24 cellular contexts compared by ENCODE assay signal in the genomic region with DNA sequence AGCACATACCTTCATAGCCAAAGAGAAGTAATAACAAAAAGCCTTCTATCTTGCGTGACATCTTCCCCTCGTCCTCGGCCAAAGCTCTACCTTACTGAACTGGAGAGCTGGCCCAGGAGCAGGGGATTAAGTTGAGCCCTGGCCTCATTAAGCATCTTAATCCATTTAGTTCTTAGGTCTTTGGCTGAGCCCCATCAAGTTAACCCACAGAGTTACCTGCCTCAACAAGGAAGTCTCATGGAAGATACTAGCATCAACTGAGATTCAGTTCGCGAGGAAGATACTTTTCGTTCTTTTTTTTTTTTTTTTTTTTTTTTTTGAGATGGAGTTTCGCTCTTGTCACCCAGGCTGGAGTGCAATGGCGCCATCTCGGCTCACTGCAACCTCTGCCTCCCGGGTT. TPM values are rescaled to one million over a fixed set of nuclear protein-coding genes. Genes with fewer than 3 reads are reported as not detected.
DNase-seq lines count a peak whose midpoint lies in the region; ATAC-seq, FAIRE-seq and TF ChIP-seq lines count a peak whose summit lies in the region.
"Had no signal": no experiment of that assay in that cellular context is flagged by ENCODE, and none has a peak within 500 bp of the region (broad histone marks: within the 10 kb centered on the region; RNA-seq: fewer than 3 reads in every experiment).

A gene (minus strand): TSS at position 101 of the 400 bp plus-strand sequence. CDS start 40 bp downstream, at position 61.

- H3K9ac ChIP-seq in HepG2 (ENCODE audit: insufficient read depth, low read depth, low read length), result 0 out of 2 replicates have a peak within 1 kb of the TSS, but pooled peaks have one; percentile 22
- no peak within 1 kb of the TSS for H3K9ac ChIP-seq in mesendoderm (ENCODE audit: low read length)
- H3K9ac ChIP-seq: KMS-11 had no signal

- no peak within 1 kb of the TSS for H3K18ac ChIP-seq in mesendoderm (ENCODE audit: low read length)

- H3K79me2 ChIP-seq in HepG2 (ENCODE audit: insufficient read depth, low read length) (no peaks in the 10 kb centered on the region), mesendoderm (ENCODE audit: control insufficient read depth, insufficient read depth, low read length) (no peaks in the 10 kb centered on the region)

- no peaks in the 10 kb centered on the region for H3K79me1 ChIP-seq in mesendoderm (ENCODE audit: low read length)

- peaks cover 3% of the 10 kb centered on the region for H3K36me3 Mint-ChIP-seq in activated B cell treated with CpG ODN at 0.5 μM for 24 hours (ENCODE audit: low read depth)
- H3K36me3 Mint-ChIP-seq in nephron (ENCODE audit: low read depth), result no peaks in the 10 kb centered on the region
- H3K36me3 Mint-ChIP-seq in naive thymus-derived CD4-positive, alpha-beta T cell, result no peaks in the 10 kb centered on the region

- H2AK5ac ChIP-seq in mesendoderm (ENCODE audit: low read length), result no peak within 1 kb of the TSS

- POLR2A ChIA-PET in HepG2 (lab: Yijun Ruan, JAX), result interaction anchor here (0.9 kb wide), 1 partner anchor 41 kb away, joined by 3 read pairs; no protein-coding TSS in a partner anchor
- POLR2A ChIA-PET in activated B cell treated with CpG ODN at 0.5 μM for 24 hours (lab: Charles Lee), result no interaction called here
- POLR2A ChIA-PET in naive thymus-derived CD4-positive, alpha-beta T cell (lab: Charles Lee), result no interaction called here

- H4K8ac ChIP-seq in mesendoderm (ENCODE audit: low read depth, low read length), result no peak within 1 kb of the TSS

- TF ChIP-seq POLR2A in HepG2 (IDR thresholded peaks at IDR 0.05; ENCODE audit: insufficient read depth in 1 of 2, low read depth in 2 of 2, low read length in 2 of 2), result no peak
- TF ChIP-seq POLR2A in right lobe of liver (IDR thresholded peaks at IDR 0.05), result no peak

- H3K36me3 ChIP-seq in HepG2 (replicated peaks in 1 of 2; ENCODE audit: control insufficient read depth in 1 of 2, insufficient read depth in 2 of 2, low read length in 2 of 2) (no peaks in the 10 kb centered on the region), right lobe of liver (no peaks in the 10 kb centered on the region), mesendoderm (ENCODE audit: control insufficient read depth, insufficient read depth, low read length) (no peaks in the 10 kb centered on the region)
- H3K36me3 ChIP-seq in naive thymus-derived CD4-positive, alpha-beta T cell (ENCODE audit: control insufficient read depth in 2 of 3, insufficient read depth in 3 of 3, low read length in 3 of 3), result peaks cover 0 to 3% (median 0%) of the 10 kb centered on the region in 3 experiments

- H3K9me3 ChIP-seq in HepG2 (ENCODE audit: low read length) (no peaks in the 10 kb centered on the region), right lobe of liver (no peaks in the 10 kb centered on the region)
- H3K9me3 ChIP-seq in naive thymus-derived CD4-positive, alpha-beta T cell (ENCODE audit: control insufficient read depth in 2 of 3, low read length in 3 of 3), result no peaks in the 10 kb centered on the region

- intact Hi-C loops in HepG2 (cut with micrococcal nuclease; ENCODE audit: unreplicated experiment) (loop anchor here (5.0 to 10.0 kb wide), 2 partner anchors 40 to 277 kb away; no protein-coding TSS in a partner anchor), right lobe of liver (cut with DNase I) (no loop called here), activated B cell treated with CpG ODN at 0.5 μM for 24 hours (cut with micrococcal nuclease) (loop anchor here (5.0 kb wide), 1 partner anchor 1955 kb away; a partner anchor contains a TSS)
- intact Hi-C loops in naive thymus-derived CD4-positive, alpha-beta T cell (cut with micrococcal nuclease), result loop anchor here (10.0 kb wide), 4 partner anchors 673 to 1593 kb away; a partner anchor contains a TSS

- H3K27me3 ChIP-seq in HepG2 (ENCODE audit: control insufficient read depth in 1 of 2, insufficient read depth in 2 of 2, low read length in 2 of 2) (no peaks in the 10 kb centered on the region), right lobe of liver (no peaks in the 10 kb centered on the region), mesendoderm (ENCODE audit: insufficient read depth, low read length, poor library complexity) (no peaks in the 10 kb centered on the region)
- no peaks in the 10 kb centered on the region for H3K27me3 ChIP-seq in naive thymus-derived CD4-positive, alpha-beta T cell (ENCODE audit: control insufficient read depth in 2 of 2, insufficient read depth in 2 of 2, low read length in 2 of 2)

- H3K4me1 ChIP-seq in HepG2 (ENCODE audit: insufficient read depth, low read length) (peaks cover 5% of the 10 kb centered on the region; the same call in 1 of the 2 replicates), right lobe of liver (no peaks in the 10 kb centered on the region), mesendoderm (ENCODE audit: control insufficient read depth, low read depth, low read length) (no peaks in the 10 kb centered on the region)
- no peaks in the 10 kb centered on the region for H3K4me1 ChIP-seq in naive thymus-derived CD4-positive, alpha-beta T cell (ENCODE audit: control insufficient read depth in 2 of 2, insufficient read depth in 2 of 2, low read length in 2 of 2)

- H4K20me1 ChIP-seq in HepG2 (ENCODE audit: insufficient read depth, low read length), result no peaks in the 10 kb centered on the region

- H3K23ac ChIP-seq in mesendoderm (ENCODE audit: low read length), result no peak within 1 kb of the TSS

- H2BK120ac ChIP-seq in mesendoderm (ENCODE audit: low read depth, low read length), result no peak within 1 kb of the TSS

- peaks cover 19% of the 10 kb centered on the region for H3K4me1 Mint-ChIP-seq in activated B cell treated with CpG ODN at 0.5 μM for 24 hours
- H3K4me1 Mint-ChIP-seq in nephron, result no peaks in the 10 kb centered on the region
- H3K4me1 Mint-ChIP-seq in naive thymus-derived CD4-positive, alpha-beta T cell, result peaks cover 0 to 22% (median 11%) of the 10 kb centered on the region in 7 donors

- TF ChIP-seq EP300 in HepG2 (IDR thresholded peaks at IDR 0.05; ENCODE audit: low read depth in 2 of 2, low read length in 2 of 2) (no peak), HepG2 (CRISPR knock-in tag; IDR thresholded peaks at IDR 0.05; ENCODE audit: borderline replicate concordance) (no peak)

- no peak within 1 kb of the TSS for H2BK5ac ChIP-seq in mesendoderm (ENCODE audit: low read length)

- peak within 1 kb of the TSS; percentile 68 for H3K4me2 ChIP-seq in HepG2 (ENCODE audit: low read depth, low read length)
- H3K4me2 ChIP-seq in mesendoderm (ENCODE audit: low read length), result no peak within 1 kb of the TSS
- H3K4me2 ChIP-seq: KMS-11 had no signal

- H3K4ac ChIP-seq in mesendoderm (ENCODE audit: low read depth, low read length), result no peak within 1 kb of the TSS

- H2BK15ac ChIP-seq in mesendoderm (replicated peaks; ENCODE audit: low read depth), result no peak within 1 kb of the TSS

- ATAC-seq in HepG2, result no peak
- ATAC-seq in right lobe of liver, result no peak
- ATAC-seq in activated B cell treated with CpG ODN at 0.5 μM for 24 hours (ENCODE audit: low read depth), result no peak
- ATAC-seq in GM18867 (IDR thresholded peaks at IDR 0.05; ENCODE audit: unreplicated experiment), result no peak
- no peak for ATAC-seq in naive thymus-derived CD4-positive, alpha-beta T cell

- FAIRE-seq in HepG2 (lab: Jason Lieb, UNC), result no peak
- FAIRE-seq: HTR-8/SVneo had no signal

- H3K27me3 Mint-ChIP-seq in activated B cell treated with CpG ODN at 0.5 μM for 24 hours (no peaks in the 10 kb centered on the region), nephron (ENCODE audit: low read depth) (no peaks in the 10 kb centered on the region)
- H3K27me3 Mint-ChIP-seq in naive thymus-derived CD4-positive, alpha-beta T cell, result no peaks in the 10 kb centered on the region

- H3K4me3 ChIP-seq in HepG2 (replicated peaks in 1 of 3; ENCODE audit: insufficient read depth in 1 of 3, low read depth in 2 of 3, low read length in 3 of 3), result peak within 1 kb of the TSS; percentile 33 to 47 (median 40); a peak in 5 of 6 replicates
- H3K4me3 ChIP-seq in right lobe of liver, result no peak within 1 kb of the TSS
- no peak within 1 kb of the TSS for H3K4me3 ChIP-seq in naive thymus-derived CD4-positive, alpha-beta T cell (ENCODE audit: low read length)
- H3K4me3 ChIP-seq in mesendoderm (ENCODE audit: low read length), result no peak within 1 kb of the TSS
- H3K4me3 ChIP-seq: SK-N-MC had no signal

- TF ChIP-seq CTCF in HepG2 (CRISPR knock-in tag; IDR thresholded peaks at IDR 0.05), result peak; percentile 40
- no peak for TF ChIP-seq CTCF in right lobe of liver (IDR thresholded peaks at IDR 0.05)
- no peak for TF ChIP-seq CTCF in activated B cell treated with CpG ODN at 0.5 μM for 24 hours (IDR thresholded peaks at IDR 0.05)
- no peak for TF ChIP-seq CTCF in nephron (IDR thresholded peaks at IDR 0.05; ENCODE audit: unreplicated experiment in 3 of 3)

- H3K4me3 Mint-ChIP-seq in activated B cell treated with CpG ODN at 0.5 μM for 24 hours (no peak within 1 kb of the TSS), nephron (peak within 1 kb of the TSS; percentile 58 to 69 (median 67))
- peak within 1 kb of the TSS in 4 of 10 donors; percentile 42 to 57 (median 48) for H3K4me3 Mint-ChIP-seq in naive thymus-derived CD4-positive, alpha-beta T cell

- H4K5ac ChIP-seq in mesendoderm (ENCODE audit: low read length), result no peak within 1 kb of the TSS

- H3K9me3 Mint-ChIP-seq in activated B cell treated with CpG ODN at 0.5 μM for 24 hours, result no peaks in the 10 kb centered on the region
- H3K9me3 Mint-ChIP-seq in nephron, result peaks cover 13% of the 10 kb centered on the region
- H3K9me3 Mint-ChIP-seq in naive thymus-derived CD4-positive, alpha-beta T cell, result peaks cover 0 to 2% (median 0%) of the 10 kb centered on the region in 11 donors

- 20% methylated on average over 10 of the region's 10 CpGs for WGBS in HepG2 (ENCODE audit: low lambda C conversion rate)
- WGBS in right lobe of liver (ENCODE audit: insufficient coverage, low coverage, low lambda C conversion rate, missing lambda C conversion rate), result 83% methylated on average over 10 of the region's 10 CpGs
- no CpG with 5 or more reads among the region's 10 CpGs for WGBS in mesendoderm (ENCODE audit: extremely low coverage, insufficient coverage, low lambda C conversion rate)

- DNase-seq in HepG2 (ENCODE audit: low spot score) (no peak), right lobe of liver (no peak), activated B cell treated with CpG ODN at 0.5 μM for 24 hours (no peak), NCI-H510A (lab: John Stamatoyannopoulos, UW) (no peak), mesendoderm (no peak)
- DNase-seq in naive thymus-derived CD4-positive, alpha-beta T cell, result no peak
- DNase-seq: EL, IMR-90, NCI-H1092 treated with DMSO at 0.1 percent for 48 hours, NCI-H146, NCI-H2029 treated with DMSO at 0.1 percent for 48 hours, NCI-H2171, NCI-H69, SHP77 treated with DMSO at 0.1 percent for 48 hours had no signal

- H3K27ac Mint-ChIP-seq in activated B cell treated with CpG ODN at 0.5 μM for 24 hours (peak within 1 kb of the TSS; percentile 4), nephron (no peak within 1 kb of the TSS)
- peak within 1 kb of the TSS in 1 of 9 donors; percentile 62 for H3K27ac Mint-ChIP-seq in naive thymus-derived CD4-positive, alpha-beta T cell

- no peak within 1 kb of the TSS for H3K56ac ChIP-seq in mesendoderm (ENCODE audit: low read length)

- CTCF ChIA-PET in HepG2 (lab: Yijun Ruan, JAX; ENCODE audit: low intra/inter-chr PET ratio, low total read pairs) (no interaction called here), activated B cell treated with CpG ODN at 0.5 μM for 24 hours (lab: Charles Lee) (no interaction called here)
- CTCF ChIA-PET in naive thymus-derived CD4-positive, alpha-beta T cell (lab: Charles Lee), result no interaction called here

- in situ Hi-C loops in HepG2 (cut with HindIII; ENCODE audit: extremely low pct_ligation_motif_present, low pct_unique_long_range_greater_than_20kb), result loop anchor here (10.0 kb wide), 1 partner anchor 247 kb away; a partner anchor contains a TSS

- no peak for TF ChIP-seq RAD21 in HepG2 (CRISPR knock-in tag; IDR thresholded peaks at IDR 0.05)

- no TSS peak for BruUV-seq in HepG2 (replicated peaks; lab: Mats Ljungman, UMichigan)

- H2AFZ ChIP-seq in HepG2 (ENCODE audit: low read length), result peak within 1 kb of the TSS; percentile 83

- H3K27ac ChIP-seq in HepG2 (ENCODE audit: extremely low read length, insufficient read depth, low read length) (no peak within 1 kb of the TSS), right lobe of liver (no peak within 1 kb of the TSS), mesendoderm (ENCODE audit: low read depth, low read length) (no peak within 1 kb of the TSS)
- H3K27ac ChIP-seq in naive thymus-derived CD4-positive, alpha-beta T cell (ENCODE audit: low read depth, low read length), result no peak within 1 kb of the TSS
- H3K27ac ChIP-seq: C4-2B, KMS-11, RWPE1, SK-N-MC had no signal

RNA-seq across cellular contexts. Expression of the gene that starts here (rescaled TPM):
- total RNA-seq in HepG2 (2016; rRNA removed; fragmentation: Illumina TruSeq; extraction: Trizol) (not detected in 2 replicates), right lobe of liver (not detected), activated B cell treated with CpG ODN at 0.5 μM for 24 hours (not detected in 2 replicates)
- total RNA-seq in HepG2 (2016; cell fraction: cytosol; rRNA removed; fragmentation: Illumina TruSeq; extraction: Trizol; ENCODE audit: low read depth), result not detected in 2 replicates
- total RNA-seq in HepG2 (2016; cell fraction: insoluble cytoplasmic fraction; rRNA removed; fragmentation: Illumina TruSeq; extraction: Trizol), result not detected in 2 replicates
- not detected in 2 replicates for total RNA-seq in HepG2 (2016; cell fraction: membrane; rRNA removed; fragmentation: Illumina TruSeq; extraction: Trizol)
- not detected in 2 replicates for total RNA-seq in HepG2 (2016; cell fraction: nucleus; rRNA removed; fragmentation: Illumina TruSeq; extraction: Trizol)
- polyA plus RNA-seq in HepG2 (2011; rRNA removed), result not detected in 2 replicates
- polyA plus RNA-seq in HepG2 (2011; cell fraction: cytosol; rRNA removed), result not detected in 2 replicates
- polyA plus RNA-seq in HepG2 (2011; cell fraction: nucleus; rRNA removed), result not detected in 2 replicates
- polyA plus RNA-seq in HepG2 (2012), result not detected in 2 replicates
- not detected in 2 replicates for polyA plus RNA-seq in HepG2 (2016; cell fraction: cytosol; fragmentation: Illumina TruSeq; extraction: Trizol; ENCODE audit: low read depth)
- polyA plus RNA-seq in HepG2 (2016; cell fraction: insoluble cytoplasmic fraction; fragmentation: Illumina TruSeq; extraction: Trizol; ENCODE audit: low read depth), result not detected in 2 replicates
- not detected in 2 replicates for polyA plus RNA-seq in HepG2 (2016; cell fraction: membrane; fragmentation: Illumina TruSeq; extraction: Trizol; ENCODE audit: low read depth)
- not detected in 2 replicates for polyA plus RNA-seq in HepG2 (2016; cell fraction: nucleus; fragmentation: Illumina TruSeq; extraction: Trizol; ENCODE audit: insufficient read depth, low read depth)
- polyA minus RNA-seq in HepG2 (2011; rRNA and poly(A)+ RNA removed; ENCODE audit: low replicate concordance), result not detected in 2 replicates
- polyA minus RNA-seq in HepG2 (2011; cell fraction: cytosol; rRNA and poly(A)+ RNA removed), result not detected in 2 replicates
- not detected in 2 replicates for polyA minus RNA-seq in HepG2 (2011; cell fraction: nucleus; rRNA and poly(A)+ RNA removed)
- total RNA-seq in naive thymus-derived CD4-positive, alpha-beta T cell, result not detected
- polyA plus RNA-seq in naive thymus-derived CD4-positive, alpha-beta T cell, result not detected
- not detected for polyA plus RNA-seq in mesendoderm (2013, experiment 1 of 2)
- not detected for polyA plus RNA-seq in mesendoderm (2013, experiment 2 of 2)
- total RNA-seq: A172, H4, IMR-90 had no signal
- polyA plus RNA-seq: AG04450, IMR-90 had no signal

Comparison
In these comparisons a context has a peak if more than half of its experiments do, and no peak if none do; other contexts are left out.
1. H3K4me3 ChIP-seq: peak in HepG2 (3 of 3); none in right lobe of liver (0 of 3), naive thymus-derived CD4-positive, alpha-beta T cell (single experiment) and mesendoderm (single experiment).
2. intact Hi-C loops: an anchor here in HepG2 (5.0 to 10.0 kb wide), activated B cell treated with CpG ODN at 0.5 μM for 24 hours (5.0 kb wide) and naive thymus-derived CD4-positive, alpha-beta T cell (10.0 kb wide); none called in right lobe of liver.